Comparison of ENCODE assay signal across 17 cellular contexts in genomic region chr2:174028935-174029334, GRCh38.
"Had no signal": no experiment of that assay in that cellular context is flagged by ENCODE, and none has a peak within 500 bp of the region (broad histone marks: within the 10 kb centered on the region; RNA-seq: fewer than 3 reads in every experiment).

No MANE protein-coding gene starts in this region.

- ATAC-seq: foreskin keratinocyte; lower lobe of right lung; natural killer cell treated with Interleukin-12 subunit alpha and Interleukin-12 subunit beta and Interleukin-15 and Interleukin-18, amount 100 ng/mL, for 72 hours; pancreas; right cardiac atrium; stimulated activated memory B cell treated with anti-CD40 and anti-IgM and Interleukin-4, amounts not matched to agents 10 μg/mL and 1 μg/mL and 100 μg/mL, for 72 hours had no signal

- H3K9me3 Mint-ChIP-seq: endodermal cell; memory B cell; natural killer cell treated with Interleukin-12 subunit alpha and Interleukin-12 subunit beta and Interleukin-15 and Interleukin-18, amount 100 ng/mL, for 72 hours; stimulated activated memory B cell treated with anti-CD40 and anti-IgM and Interleukin-4, amounts not matched to agents 10 μg/mL and 1 μg/mL and 100 μg/mL, for 72 hours; stimulated activated naive CD8-positive, alpha-beta T cell treated with anti-CD3 and anti-CD28 coated beads, Interleukin-15, Interleukin-2, amounts not matched to agents 100 ng/mL and 50 ng/mL, for 24 hours had no signal

- H3K27ac Mint-ChIP-seq: endodermal cell; natural killer cell treated with Interleukin-12 subunit alpha and Interleukin-12 subunit beta and Interleukin-15 and Interleukin-18, amount 100 ng/mL, for 72 hours; progenitor cell of endocrine pancreas; stimulated activated memory B cell treated with anti-CD40 and anti-IgM and Interleukin-4, amounts not matched to agents 10 μg/mL and 1 μg/mL and 100 μg/mL, for 72 hours; stimulated activated naive CD8-positive, alpha-beta T cell treated with anti-CD3 and anti-CD28 coated beads, Interleukin-15, Interleukin-2, amounts not matched to agents 100 ng/mL and 50 ng/mL, for 24 hours had no signal

- H3K36me3 Mint-ChIP-seq: memory B cell; natural killer cell treated with Interleukin-12 subunit alpha and Interleukin-12 subunit beta and Interleukin-15 and Interleukin-18, amount 100 ng/mL, for 72 hours; stimulated activated memory B cell treated with anti-CD40 and anti-IgM and Interleukin-4, amounts not matched to agents 10 μg/mL and 1 μg/mL and 100 μg/mL, for 72 hours had no signal

- H3K27me3 Mint-ChIP-seq: memory B cell; stimulated activated memory B cell treated with anti-CD40 and anti-IgM and Interleukin-4, amounts not matched to agents 10 μg/mL and 1 μg/mL and 100 μg/mL, for 72 hours; stimulated activated naive CD8-positive, alpha-beta T cell treated with anti-CD3 and anti-CD28 coated beads, Interleukin-15, Interleukin-2, amounts not matched to agents 100 ng/mL and 50 ng/mL, for 24 hours had no signal

- DNase-seq: effector CD4-positive, alpha-beta T cell; endodermal cell; erythroblast; foreskin keratinocyte; head of caudate nucleus; hippocampal formation; lower lobe of right lung; midbrain; occipital lobe; pancreas; stimulated activated CD4-positive, alpha-beta T cell treated with anti-CD3 and anti-CD28 coated beads, Interleukin-4, amount 100 ng/mL, for 1 hour had no signal

- H3K4me3 Mint-ChIP-seq: endodermal cell; memory B cell; natural killer cell treated with Interleukin-12 subunit alpha and Interleukin-12 subunit beta and Interleukin-15 and Interleukin-18, amount 100 ng/mL, for 72 hours; stimulated activated memory B cell treated with anti-CD40 and anti-IgM and Interleukin-4, amounts not matched to agents 10 μg/mL and 1 μg/mL and 100 μg/mL, for 72 hours; stimulated activated naive CD8-positive, alpha-beta T cell treated with anti-CD3 and anti-CD28 coated beads, Interleukin-15, Interleukin-2, amounts not matched to agents 100 ng/mL and 50 ng/mL, for 24 hours had no signal
